In genomic region chr13:89307278-89307677, GRCh38 we compare ENCODE assay signal across 19 cellular contexts.
DNase-seq lines count a peak whose midpoint lies in the region; ATAC-seq and TF ChIP-seq lines count a peak whose summit lies in the region.
"Had no signal": no experiment of that assay in that cellular context is flagged by ENCODE, and none has a peak within 500 bp of the region (broad histone marks: within the 10 kb centered on the region; RNA-seq: fewer than 3 reads in every experiment).

No MANE protein-coding gene starts in this region.

- WGBS in right cardiac atrium = 77% methylated on average over 2 of the region's 2 CpGs

- H3K4me1 ChIP-seq in right cardiac atrium (ENCODE audit: control insufficient read depth, insufficient read depth, low read length) = no peaks in the 10 kb centered on the region
- H3K4me1 ChIP-seq: A549; BLaER1 treated with 17β-estradiol and CSF1 and Interleukin-3, amounts not matched to agents 10 nM and 100 nM had no signal

- no peak overlapping the region for H3K27ac ChIP-seq in right cardiac atrium (ENCODE audit: low read length)
- H3K27ac ChIP-seq: A549; BLaER1 treated with 17β-estradiol and CSF1 and Interleukin-3, amounts not matched to agents 10 nM and 100 nM had no signal

- TF ChIP-seq CTCF in epithelial cell of proximal tubule (conservative IDR thresholded peaks at IDR 0.05; ENCODE audit: low read depth, low read length) = no peak

- no peaks in the 10 kb centered on the region for H3K9me3 ChIP-seq in right cardiac atrium (ENCODE audit: control insufficient read depth, low read length)
- H3K9me3 ChIP-seq: A549; BLaER1 treated with 17β-estradiol and CSF1 and Interleukin-3, amounts not matched to agents 10 nM and 100 nM had no signal

- no peaks in the 10 kb centered on the region for H3K27me3 ChIP-seq in right cardiac atrium (ENCODE audit: control insufficient read depth, insufficient read depth)
- H3K27me3 ChIP-seq: BLaER1 treated with 17β-estradiol and CSF1 and Interleukin-3, amounts not matched to agents 10 nM and 100 nM had no signal

- peak; percentile 81 for ATAC-seq in GM18511 (IDR thresholded peaks at IDR 0.05; ENCODE audit: unreplicated experiment)
- ATAC-seq in HG02588 (IDR thresholded peaks at IDR 0.05; ENCODE audit: unreplicated experiment) = peak; percentile 60
- ATAC-seq in HG03064 (IDR thresholded peaks at IDR 0.05; ENCODE audit: low read depth, unreplicated experiment) = peak; percentile 65
- ATAC-seq in right cardiac atrium = no peak
- ATAC-seq in HG02623 (IDR thresholded peaks at IDR 0.05; ENCODE audit: unreplicated experiment) = no peak
- ATAC-seq: A549, T-helper 17 cell had no signal

- intact Hi-C loops in right cardiac atrium (cut with DNase I) = no loop called here

- H3K4me3 ChIP-seq in epithelial cell of proximal tubule (ENCODE audit: low read depth, low read length) (no peak overlapping the region), right cardiac atrium (ENCODE audit: low read length) (no peak overlapping the region)
- H3K4me3 ChIP-seq: A549; BLaER1 treated with 17β-estradiol and CSF1 and Interleukin-3, amounts not matched to agents 10 nM and 100 nM had no signal

- peak; percentile 26 for DNase-seq in epithelial cell of proximal tubule (ENCODE audit: low read depth)
- no peak for DNase-seq in NCI-H1694 (lab: John Stamatoyannopoulos, UW)
- DNase-seq in NCI-H2227 (lab: John Stamatoyannopoulos, UW; ENCODE audit: unreplicated experiment) = no peak
- DNase-seq in right cardiac atrium = no peak
- DNase-seq: CD8-positive, alpha-beta memory T cell; DMS79 treated with DMSO at 0.1 percent for 48 hours; MM.1S; NCI-H1105; NCI-H1694 treated with DMSO at 0.1 percent for 48 hours; NCI-H526 treated with DMSO at 0.1 percent for 48 hours; RPMI8226; SIG-M5; T-helper 17 cell had no signal

Comparison
In these comparisons a context has a peak if more than half of its experiments do, and no peak if none do; other contexts are left out.
1. ATAC-seq: peak in GM18511 (single experiment), HG02588 (single experiment) and HG03064 (single experiment); none in right cardiac atrium (0 of 2) and HG02623 (single experiment).